In the genomic region with DNA sequence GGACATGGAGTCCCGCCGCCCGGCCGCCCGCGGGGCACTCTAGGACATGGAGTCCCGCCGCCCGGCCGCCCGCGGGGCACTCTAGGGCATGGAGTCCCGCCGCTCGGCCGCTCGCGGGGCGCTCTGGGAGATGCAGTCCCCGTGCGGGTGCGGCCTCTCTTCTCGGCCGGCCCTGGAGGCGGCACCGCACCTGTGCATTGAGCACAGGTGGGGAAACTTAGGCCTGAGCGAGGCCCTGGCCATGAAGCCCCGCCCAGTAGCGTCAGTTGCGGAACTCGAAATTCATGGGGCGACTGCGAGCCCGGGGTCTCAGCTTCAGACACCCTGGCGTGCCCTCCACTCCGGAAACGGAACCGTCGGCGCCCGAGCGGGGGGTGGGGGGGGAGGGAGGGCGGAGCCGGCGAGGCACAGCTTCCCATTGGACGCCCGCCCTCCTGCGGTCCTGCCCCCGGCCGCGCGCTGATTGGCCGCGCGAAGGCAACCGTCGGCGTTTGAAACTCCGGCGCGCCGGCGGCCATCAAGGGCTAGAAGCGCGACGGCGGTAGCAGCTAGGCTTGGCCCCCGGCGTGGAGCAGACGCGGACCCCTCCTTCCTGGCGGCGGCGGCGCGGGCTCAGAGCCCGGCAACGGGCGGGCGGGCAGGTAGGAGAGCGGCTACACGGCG, we compare ENCODE assay signal across 1 cellular context.
A peak's percentile ranks its signal among the peaks of the same experiment; 100 is the strongest.
TF ChIP-seq lines count a peak whose summit lies in the region.

Gene TACC3, plus strand, starts transcription at position 519 of the 663 bp plus-strand sequence. CDS start 1,901 bp downstream, outside the sequence.
A gene with protein sequence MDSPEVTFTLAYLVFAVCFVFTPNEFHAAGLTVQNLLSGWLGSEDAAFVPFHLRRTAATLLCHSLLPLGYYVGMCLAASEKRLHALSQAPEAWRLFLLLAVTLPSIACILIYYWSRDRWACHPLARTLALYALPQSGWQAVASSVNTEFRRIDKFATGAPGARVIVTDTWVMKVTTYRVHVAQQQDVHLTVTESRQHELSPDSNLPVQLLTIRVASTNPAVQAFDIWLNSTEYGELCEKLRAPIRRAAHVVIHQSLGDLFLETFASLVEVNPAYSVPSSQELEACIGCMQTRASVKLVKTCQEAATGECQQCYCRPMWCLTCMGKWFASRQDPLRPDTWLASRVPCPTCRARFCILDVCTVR (minus strand): TSS at position 321 of the 663 bp plus-strand sequence. CDS start 486 bp downstream, outside the sequence.

TF ChIP-seq in K562, 482 proteins besides CTCF, POLR2A, EP300 and RAD21 (continued from another document and continues in another):
- TF ChIP-seq ZNF518B (CRISPR knock-in tag; IDR thresholded peaks at IDR 0.05) (no peak), KDM1A (IDR thresholded peaks at IDR 0.05) (no peak), SIN3A (IDR thresholded peaks at IDR 0.05; ENCODE audit: borderline replicate concordance in 2 of 2, control insufficient read depth in 1 of 2, low read depth in 2 of 2, low read length in 2 of 2) (peak; percentile 70 to 95; a peak in 2 of 4 replicates), RNF2 (IDR thresholded peaks at IDR 0.05) (no peak), ZNF766 (CRISPR knock-in tag; conservative IDR thresholded peaks at IDR 0.05) (no peak), ASH1L (IDR thresholded peaks at IDR 0.05; ENCODE audit: borderline replicate concordance, low read depth, partially characterized antibody) (no peak), E2F3 (CRISPR knock-in tag; IDR thresholded peaks at IDR 0.05) (no peak), ESRRB (CRISPR knock-in tag; IDR thresholded peaks at IDR 0.05; ENCODE audit: borderline replicate concordance) (no peak), JUN (IDR thresholded peaks at IDR 0.05; ENCODE audit: borderline replicate concordance, low read depth, low read length) (no peak), JUN (CRISPR knock-in tag; IDR thresholded peaks at IDR 0.05; ENCODE audit: borderline replicate concordance) (no peak), OTX1 (CRISPR knock-in tag; IDR thresholded peaks at IDR 0.05) (no peak), SMAD2 (IDR thresholded peaks at IDR 0.05; ENCODE audit: low read depth, low read length) (no peak), FOSL1 (tag; conservative IDR thresholded peaks at IDR 0.05) (no peak), GTF2B (IDR thresholded peaks at IDR 0.05; ENCODE audit: extremely low read depth, insufficient read length) (no peak), BMI1 (IDR thresholded peaks at IDR 0.05; ENCODE audit: low read length) (no peak), MGA (IDR thresholded peaks at IDR 0.05) (no peak), ID3 (CRISPR knock-in tag; IDR thresholded peaks at IDR 0.05) (no peak), ID3 (tag; IDR thresholded peaks at IDR 0.05) (no peak), ZNF707 (CRISPR knock-in tag; conservative IDR thresholded peaks at IDR 0.05) (no peak), ZBTB9 (CRISPR knock-in tag; IDR thresholded peaks at IDR 0.05) (no peak), SAFB2 (IDR thresholded peaks at IDR 0.05; ENCODE audit: borderline replicate concordance, low read depth, low read length, severe bottlenecking) (no peak), MIER1 (IDR thresholded peaks at IDR 0.05; ENCODE audit: low read depth) (no peak), SIX5 (IDR thresholded peaks at IDR 0.05; ENCODE audit: borderline replicate concordance in 1 of 2, insufficient read depth in 1 of 2, low read depth in 1 of 2, low read length in 2 of 2) (peak; percentile 45 to 59; a peak in 3 of 4 replicates), TEAD1 (CRISPR knock-in tag; IDR thresholded peaks at IDR 0.05) (no peak), TAF1 (IDR thresholded peaks at IDR 0.05; ENCODE audit: control insufficient read depth, extremely low read depth, insufficient read depth, low read length, severe bottlenecking) (peak; percentile 40), ARID4B (CRISPR knock-in tag; IDR thresholded peaks at IDR 0.05) (peak; percentile 84)
